ENCODE assay signal across 11 cellular contexts in genomic region chr1:247357062-247357780, GRCh38. TPM values are rescaled to one million over a fixed set of nuclear protein-coding genes. Genes with fewer than 3 reads are reported as not detected.
DNase-seq lines count a peak whose midpoint lies in the region; ATAC-seq, FAIRE-seq and TF ChIP-seq lines count a peak whose summit lies in the region.
"Had no signal": no experiment of that assay in that cellular context is flagged by ENCODE, and none has a peak within 500 bp of the region (broad histone marks: within the 10 kb centered on the region; RNA-seq: fewer than 3 reads in every experiment).

No MANE protein-coding gene starts in this region.

- POLR2A ChIA-PET in WTC11 (lab: Charles Lee), result interaction anchor here (1.3 kb wide), 1 partner anchor 15 kb away, joined by 5 read pairs; no protein-coding TSS in a partner anchor

- H3K9me3 Mint-ChIP-seq in WTC11, result peaks cover 5% of the 10 kb centered on the region
- peaks cover 4% of the 10 kb centered on the region for H3K9me3 Mint-ChIP-seq in progenitor cell of endocrine pancreas (ENCODE audit: low read depth)

- H3K36me3 Mint-ChIP-seq in WTC11, result no peaks in the 10 kb centered on the region
- H3K36me3 Mint-ChIP-seq in progenitor cell of endocrine pancreas (ENCODE audit: insufficient read depth), result peaks cover 2% of the 10 kb centered on the region

- H3K27me3 Mint-ChIP-seq in WTC11 (ENCODE audit: low read depth), result peaks cover 38% of the 10 kb centered on the region
- H3K27me3 Mint-ChIP-seq in progenitor cell of endocrine pancreas, result peaks cover 14% of the 10 kb centered on the region

- H3K27ac Mint-ChIP-seq in WTC11 (no peak overlapping the region), progenitor cell of endocrine pancreas (peak overlapping the region; percentile 76)

- H3K4me3 Mint-ChIP-seq in WTC11 (no peak overlapping the region), progenitor cell of endocrine pancreas (ENCODE audit: low read depth) (no peak overlapping the region)

- DNase-seq in ELF-1 (ENCODE audit: low read depth, low spot score) (peak; percentile 85), WTC11 (ENCODE audit: low spot score) (no peak), left cardiac atrium (peak; percentile 39), progenitor cell of endocrine pancreas (ENCODE audit: low spot score, unreplicated experiment) (no peak), inferior parietal cortex (ENCODE audit: extremely low spot score) (no peak), NCI-H2196 (lab: John Stamatoyannopoulos, UW; ENCODE audit: unreplicated experiment) (no peak), hippocampal formation (lab: John Stamatoyannopoulos, UW) (no peak), HTR-8/SVneo (ENCODE audit: insufficient read length, low spot score) (no peak)
- DNase-seq: activated effector memory CD4-positive, alpha-beta T cell treated with Interleukin-2 at 50 U/mL for 16 hours; NCI-H187 treated with DMSO at 0.1 percent for 48 hours; nucleus accumbens had no signal

- CTCF ChIA-PET in WTC11 (lab: Charles Lee), result interaction anchor here (1.6 to 2.1 kb wide), 4 partner anchors 10 to 33 kb away, joined by 3 to 8 read pairs (median 6); partner anchors contain the start of gene ZNF496

- TF ChIP-seq CTCF in WTC11 (IDR thresholded peaks at IDR 0.05) (no peak), progenitor cell of endocrine pancreas (IDR thresholded peaks at IDR 0.05; ENCODE audit: unreplicated experiment) (no peak)

- FAIRE-seq in HTR-8/SVneo (lab: Jason Lieb, UNC), result no peak

- peak; percentile 46; the same call in 1 of the 2 replicates for ATAC-seq in WTC11
- peak; percentile 56 to 84 for ATAC-seq in left cardiac atrium

- H3K4me1 Mint-ChIP-seq in WTC11 (peaks cover 37% of the 10 kb centered on the region), progenitor cell of endocrine pancreas (ENCODE audit: low read depth) (peaks cover 18% of the 10 kb centered on the region)

- intact Hi-C loops in left cardiac atrium (cut with DNase I), result no loop called here

TF ChIP-seq in WTC11, 78 proteins besides CTCF, POLR2A, EP300 and RAD21:
- no peak for TF ChIP-seq FOXP4 (CRISPR knock-in tag; IDR thresholded peaks at IDR 0.05)
- no peak for TF ChIP-seq PREB (CRISPR knock-in tag; IDR thresholded peaks at IDR 0.05; ENCODE audit: borderline replicate concordance)
- no peak for TF ChIP-seq ATF3 (CRISPR knock-in tag; conservative IDR thresholded peaks at IDR 0.05)

RNA-seq across cellular contexts. Expression of gene ZNF496, which starts 25.6 kb away (rescaled TPM):
- 81.5 to 89.0 TPM (median 88.3 TPM) in 3 replicates for total RNA-seq in WTC11 (2021)
- 10 to 100 TPM; 12.2 to 16.4 TPM for total RNA-seq in left cardiac atrium
- total RNA-seq in progenitor cell of endocrine pancreas, result 56.0 and 59.5 TPM in 2 replicates

RNA-seq across cellular contexts. Expression of gene NLRP3, which starts 58.8 kb away (rescaled TPM):
- 0.11 to 0.25 TPM (median 0.11 TPM) in 3 replicates for total RNA-seq in WTC11 (2021)
- total RNA-seq in left cardiac atrium, result 1 to 10 TPM in 1 of 2 donors, under 1 TPM in 1; 0.71 to 2.0 TPM
- total RNA-seq in progenitor cell of endocrine pancreas, result 0.38 TPM in 1 of 2 replicates, not detected in the other

Comparison
In these comparisons a context has a peak if more than half of its experiments do, and no peak if none do; other contexts are left out.
1. DNase-seq: peak in ELF-1 (single experiment) and left cardiac atrium (single experiment); none in WTC11 (single experiment), progenitor cell of endocrine pancreas (single experiment), inferior parietal cortex (single experiment), NCI-H2196 (single experiment), hippocampal formation (0 of 2) and HTR-8/SVneo (single experiment).